16 cellular contexts compared by ENCODE assay signal in the genomic region with DNA sequence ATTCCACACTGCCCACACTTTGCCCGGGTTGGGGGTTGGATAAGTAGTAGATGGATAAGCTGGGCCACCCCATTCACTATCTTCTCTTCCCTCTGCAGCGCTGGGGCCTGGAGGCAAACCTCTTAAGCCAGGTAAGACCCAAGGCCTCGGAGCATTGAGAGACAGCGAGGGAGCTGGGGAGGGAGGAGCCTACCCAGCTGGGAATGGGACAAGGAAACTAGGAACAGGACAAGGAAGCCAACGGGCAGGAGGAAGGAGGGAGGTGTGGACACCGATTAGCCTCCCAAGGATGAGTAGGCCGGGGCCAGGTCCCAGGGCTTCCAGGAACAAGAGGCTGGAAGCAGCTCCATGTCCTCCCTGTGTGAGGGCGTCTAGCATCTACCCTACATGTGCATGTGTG. TPM values are rescaled to one million over a fixed set of nuclear protein-coding genes. Genes with fewer than 3 reads are reported as not detected.
DNase-seq lines count a peak whose midpoint lies in the region; ATAC-seq and TF ChIP-seq lines count a peak whose summit lies in the region.
"Had no signal": no experiment of that assay in that cellular context is flagged by ENCODE, and none has a peak within 500 bp of the region (broad histone marks: within the 10 kb centered on the region; RNA-seq: fewer than 3 reads in every experiment).

No MANE protein-coding gene starts in this region.

- intact Hi-C loops in heart left ventricle (cut with DNase I) (no loop called here), upper lobe of right lung (cut with DNase I) (no loop called here)

- no peak overlapping the region for H2AFZ ChIP-seq in osteoblast (ENCODE audit: low read length)

- H3K4me1 ChIP-seq in heart left ventricle (peaks cover 0 to 57% (median 27%) of the 10 kb centered on the region in 12 donors), osteoblast (ENCODE audit: insufficient read depth, low read length) (peaks cover 8% of the 10 kb centered on the region), upper lobe of right lung (peaks cover 28% of the 10 kb centered on the region)

- no peaks in the 10 kb centered on the region for H4K20me1 ChIP-seq in osteoblast (ENCODE audit: insufficient read depth, low read length)

- H3K4me2 ChIP-seq in osteoblast (ENCODE audit: insufficient read depth, low read length) = no peak overlapping the region

- no peak for DNase-seq in WERI-Rb-1
- DNase-seq in heart left ventricle = peak in 2 of 5 donors; percentile 52 to 69
- DNase-seq in osteoblast (ENCODE audit: insufficient read length, low spot score, missing footprints) = peak; percentile 35
- DNase-seq in upper lobe of right lung = no peak
- DNase-seq in NCI-H524 (lab: John Stamatoyannopoulos, UW) = no peak
- DNase-seq in H7 = no peak
- no peak for DNase-seq in substantia nigra (lab: John Stamatoyannopoulos, UW)
- DNase-seq: activated CD4-positive, alpha-beta T cell treated with anti-CD3 and anti-CD28 coated beads, Interleukin-2, amount 50 U/mL, for 4 hours; activated effector memory CD4-positive, alpha-beta T cell treated with Interleukin-2 at 50 U/mL for 16 hours; activated naive CD8-positive, alpha-beta T cell treated with anti-CD3 and anti-CD28 coated beads, Interleukin-2, amount 50 U/mL, for 24 hours; CD8-positive, alpha-beta memory T cell; NCI-H2171 treated with DMSO at 0.1 percent for 48 hours; NCI-H748 treated with DMSO at 0.1 percent for 48 hours; OCI-M1; SIG-M5 had no signal

- no peak for TF ChIP-seq POLR2A in heart left ventricle (IDR thresholded peaks at IDR 0.05)

- H3K9me3 ChIP-seq in WERI-Rb-1 (ENCODE audit: severe bottlenecking) (no peaks in the 10 kb centered on the region), heart left ventricle (no peaks in the 10 kb centered on the region), osteoblast (ENCODE audit: low read depth, low read length) (no peaks in the 10 kb centered on the region), upper lobe of right lung (no peaks in the 10 kb centered on the region)

- H3K36me3 ChIP-seq in WERI-Rb-1 = no peaks in the 10 kb centered on the region
- peaks cover 0 to 71% (median 10%) of the 10 kb centered on the region in 9 donors for H3K36me3 ChIP-seq in heart left ventricle
- no peaks in the 10 kb centered on the region for H3K36me3 ChIP-seq in osteoblast (ENCODE audit: insufficient read depth, low read length)
- H3K36me3 ChIP-seq in upper lobe of right lung = peaks cover 41% of the 10 kb centered on the region
- H3K36me3 ChIP-seq in H7 (replicated peaks; ENCODE audit: control insufficient read depth, insufficient read depth, low read length) = no peaks in the 10 kb centered on the region

- WGBS in heart left ventricle, 4 donors = 69 to 81% (median 76%) methylated on average over 7 to 8 of the region's 8 CpGs

- TF ChIP-seq CTCF in WERI-Rb-1 (IDR thresholded peaks at IDR 0.05; ENCODE audit: low read depth, low read length) (no peak), heart left ventricle (IDR thresholded peaks at IDR 0.05) (no peak), osteoblast (IDR thresholded peaks at IDR 0.05; ENCODE audit: extremely low read depth, low read depth, low read length) (no peak), upper lobe of right lung (IDR thresholded peaks at IDR 0.05) (no peak)

- no peaks in the 10 kb centered on the region for H3K27me3 ChIP-seq in WERI-Rb-1 (ENCODE audit: insufficient read depth, low read depth, severe bottlenecking)
- peaks cover 0 to under 1% (median 0%) of the 10 kb centered on the region in 9 donors for H3K27me3 ChIP-seq in heart left ventricle
- H3K27me3 ChIP-seq in osteoblast (ENCODE audit: insufficient read depth, low read length) = no peaks in the 10 kb centered on the region
- H3K27me3 ChIP-seq in upper lobe of right lung = no peaks in the 10 kb centered on the region
- H3K27me3 ChIP-seq in H7 (ENCODE audit: control insufficient read depth, insufficient read depth, low read length) = no peaks in the 10 kb centered on the region

- no peak overlapping the region for H3K4me3 ChIP-seq in WERI-Rb-1 (ENCODE audit: low read depth, low read length)
- H3K4me3 ChIP-seq in heart left ventricle = no peak overlapping the region
- no peak overlapping the region for H3K4me3 ChIP-seq in osteoblast (ENCODE audit: insufficient read depth, low read length)
- no peak overlapping the region for H3K4me3 ChIP-seq in upper lobe of right lung
- H3K4me3 ChIP-seq in H7 (ENCODE audit: insufficient read depth, low read depth, low read length) = no peak overlapping the region

- no peaks in the 10 kb centered on the region for H3K79me2 ChIP-seq in osteoblast (ENCODE audit: insufficient read depth, low read length)

- ATAC-seq in heart left ventricle = peak in 3 of 4 donors; percentile 5 to 14 (median 10)
- no peak for ATAC-seq in upper lobe of right lung
- ATAC-seq: activated naive CD8-positive, alpha-beta T cell treated with anti-CD3 and anti-CD28 coated beads, Interleukin-2, amount 50 U/mL, for 24 hours had no signal

- H3K27ac ChIP-seq in WERI-Rb-1 (0 out of 2 replicates have a peak overlapping the region, but pooled peaks have one; percentile 13), heart left ventricle (peak overlapping the region in 7 of 12 donors; percentile 14 to 67 (median 48)), osteoblast (ENCODE audit: low read depth, low read length) (no peak overlapping the region), upper lobe of right lung (peak overlapping the region; percentile 37), substantia nigra (ENCODE audit: low read depth, low read length, poor library complexity, severe bottlenecking) (no peak overlapping the region)

RNA-seq across cellular contexts. Expression of gene ELN, which starts 9.6 kb away (rescaled TPM):
- 10 to 100 TPM; 17.4 to 81.1 (median 42.8) TPM for total RNA-seq in heart left ventricle
- 10 to 100 TPM; 37.9 to 68.1 TPM for polyA plus RNA-seq in heart left ventricle
- 69.1 and 113 TPM in 2 replicates for total RNA-seq in osteoblast
- total RNA-seq in upper lobe of right lung = 231 TPM
- total RNA-seq in H7 (2014; rRNA removed; shearing (Covaris generic)) = 2.7 and 5.3 TPM in 2 replicates
- total RNA-seq: CD8-positive, alpha-beta memory T cell; T-helper 1 cell treated with Interleukin-12 subunit alpha and Interleukin-12 subunit beta and Interleukin-4 antibody, amounts not matched to agents 30 ng/mL and 1 ng/mL, for 36 hours had no signal
- polyA plus RNA-seq: CD8-positive, alpha-beta memory T cell had no signal

RNA-seq across cellular contexts. Expression of gene LIMK1, which starts 46.0 kb away (rescaled TPM):
- total RNA-seq in heart left ventricle (10 to 100 TPM in 7 of 9 donors, 1 to 10 TPM in 2; 9.3 to 23.2 (median 11.6) TPM), osteoblast (46.7 and 48.9 TPM in 2 replicates), upper lobe of right lung (53.1 TPM)
- 1 to 10 TPM; 6.3 to 9.3 TPM for polyA plus RNA-seq in heart left ventricle
- total RNA-seq in H7 (2014; rRNA removed; shearing (Covaris generic)) = 99.4 and 108 TPM in 2 replicates

Comparison
In these comparisons a context has a peak if more than half of its experiments do, and no peak if none do; other contexts are left out.
1. H3K27ac ChIP-seq: peak in WERI-Rb-1 (single experiment), heart left ventricle (7 of 12) and upper lobe of right lung (single experiment); none in osteoblast (single experiment) and substantia nigra (single experiment).